9 cellular contexts compared by ENCODE assay signal in genomic region chr20:38685853-38686473, GRCh38. TPM values are rescaled to one million over a fixed set of nuclear protein-coding genes. Genes with fewer than 3 reads are reported as not detected.
DNase-seq lines count a peak whose midpoint lies in the region; ATAC-seq, FAIRE-seq and TF ChIP-seq lines count a peak whose summit lies in the region.
"Had no signal": no experiment of that assay in that cellular context is flagged by ENCODE, and none has a peak within 500 bp of the region (broad histone marks: within the 10 kb centered on the region; RNA-seq: fewer than 3 reads in every experiment).

No MANE protein-coding gene starts in this region.

- no peaks in the 10 kb centered on the region for H3F3A ChIP-seq in PC-3 (ENCODE audit: low read length, unreplicated experiment)

- in situ Hi-C loops in HAP-1 (cut with MboI; ENCODE audit: low sequenced_read_pairs) (no loop called here), brain microvascular endothelial cell (cut with HindIII; ENCODE audit: low pct_ligation_motif_present, low sequenced_read_pairs) (no loop called here)

- peaks cover 50% of the 10 kb centered on the region for H3K27me3 Mint-ChIP-seq in mesothelial cell of epicardium (ENCODE audit: low read depth)

- H3K27me3 ChIP-seq in HAP-1 (ENCODE audit: low read depth), result no peaks in the 10 kb centered on the region
- H3K27me3 ChIP-seq in PC-3 (ENCODE audit: low read length), result peaks cover 17% of the 10 kb centered on the region
- no peaks in the 10 kb centered on the region for H3K27me3 ChIP-seq in brain microvascular endothelial cell (replicated peaks)

- H3K9me3 ChIP-seq in HAP-1 (no peaks in the 10 kb centered on the region), PC-3 (ENCODE audit: low read length) (no peaks in the 10 kb centered on the region)

- intact Hi-C loops in PC-3 (cut with micrococcal nuclease), result no loop called here

- H3K4me1 Mint-ChIP-seq in mesothelial cell of epicardium, result no peaks in the 10 kb centered on the region
- H3K4me1 Mint-ChIP-seq: IgD-negative memory B cell had no signal

- H3K4me3 ChIP-seq in HAP-1, result no peak overlapping the region
- no peak overlapping the region for H3K4me3 ChIP-seq in PC-3 (ENCODE audit: low read length)
- no peak overlapping the region for H3K4me3 ChIP-seq in brain microvascular endothelial cell (ENCODE audit: low read depth, low read length)

- DNase-seq in HAP-1 (ENCODE audit: low spot score in 2 of 2), result peak; percentile 30 to 80
- peak; percentile 68 for DNase-seq in PC-3
- peak; percentile 51 for DNase-seq in brain microvascular endothelial cell
- DNase-seq in mesothelial cell of epicardium (ENCODE audit: low spot score in 2 of 2, unreplicated experiment in 2 of 2), result peak; percentile 55 to 88
- no peak for DNase-seq in RCC 7860 (ENCODE audit: low spot score)

- POLR2A ChIA-PET in PC-3 (lab: Charles Lee; ENCODE audit: unreplicated experiment), result no interaction called here

- H3K79me2 ChIP-seq in PC-3 (ENCODE audit: low read length), result no peaks in the 10 kb centered on the region

- peak; percentile 50; the same call in 1 of the 2 replicates for ATAC-seq in PC-3
- ATAC-seq in GM18498 (IDR thresholded peaks at IDR 0.05; ENCODE audit: unreplicated experiment), result no peak
- ATAC-seq in GM19397 (IDR thresholded peaks at IDR 0.05; ENCODE audit: unreplicated experiment), result no peak

- FAIRE-seq in RCC 7860 (lab: Jason Lieb, UNC), result no peak
- FAIRE-seq: endometrium had no signal

- H3K4me1 ChIP-seq in HAP-1 (no peaks in the 10 kb centered on the region), PC-3 (ENCODE audit: insufficient read depth, low read length) (no peaks in the 10 kb centered on the region)

- no peaks in the 10 kb centered on the region for H4K20me1 ChIP-seq in PC-3 (ENCODE audit: low read length)

- CTCF ChIA-PET in PC-3 (lab: Charles Lee), result no interaction called here

- H3K9me2 ChIP-seq in PC-3 (replicated peaks; ENCODE audit: low read length), result no peaks in the 10 kb centered on the region; the same call in 1 of the 2 replicates

- H3K27ac Mint-ChIP-seq in mesothelial cell of epicardium, result no peak overlapping the region
- H3K27ac Mint-ChIP-seq: IgD-negative memory B cell had no signal

- no peak overlapping the region for H2AFZ ChIP-seq in PC-3 (ENCODE audit: low read length)

- no peaks in the 10 kb centered on the region for H3K36me3 Mint-ChIP-seq in mesothelial cell of epicardium
- H3K36me3 Mint-ChIP-seq: IgD-negative memory B cell had no signal

- H3K9ac ChIP-seq in PC-3 (ENCODE audit: low read length), result no peak overlapping the region

- no peak overlapping the region for H3K27ac ChIP-seq in PC-3 (ENCODE audit: low read length)
- no peak overlapping the region for H3K27ac ChIP-seq in brain microvascular endothelial cell

- H3K4me2 ChIP-seq in PC-3 (ENCODE audit: low read length), result no peak overlapping the region

- no peaks in the 10 kb centered on the region for H3K9me3 Mint-ChIP-seq in mesothelial cell of epicardium

- H3K4me3 Mint-ChIP-seq in mesothelial cell of epicardium, result no peak overlapping the region
- H3K4me3 Mint-ChIP-seq: IgD-negative memory B cell had no signal

- BruUV-seq in PC-3 (replicated peaks; lab: Mats Ljungman, UMichigan), result no TSS peak

- TF ChIP-seq CTCF in PC-3 (conservative IDR thresholded peaks at IDR 0.05; ENCODE audit: low read depth, low read length) (no peak), brain microvascular endothelial cell (IDR thresholded peaks at IDR 0.05; ENCODE audit: low read depth, low read length, missing control alignments) (no peak), mesothelial cell of epicardium (IDR thresholded peaks at IDR 0.05; ENCODE audit: unreplicated experiment) (no peak)

- H3K36me3 ChIP-seq in HAP-1 (replicated peaks) (no peaks in the 10 kb centered on the region), PC-3 (ENCODE audit: low read depth, low read length) (no peaks in the 10 kb centered on the region), brain microvascular endothelial cell (replicated peaks) (no peaks in the 10 kb centered on the region)

RNA-seq across cellular contexts. Expression of gene SLC32A1, which starts 38.3 kb away (rescaled TPM):
- total RNA-seq in PC-3 (2014; rRNA removed) (not detected in 2 replicates), mesothelial cell of epicardium (not detected in 3 replicates)
